In genomic region chr4:183600189-183600685, GRCh38 we compare ENCODE assay signal across 9 cellular contexts. TPM values are rescaled to one million over a fixed set of nuclear protein-coding genes. Genes with fewer than 3 reads are reported as not detected.
DNase-seq lines count a peak whose midpoint lies in the region; ATAC-seq and TF ChIP-seq lines count a peak whose summit lies in the region.
"Had no signal": no experiment of that assay in that cellular context is flagged by ENCODE, and none has a peak within 500 bp of the region (broad histone marks: within the 10 kb centered on the region; RNA-seq: fewer than 3 reads in every experiment).

No MANE protein-coding gene starts in this region.

- TF ChIP-seq RAD21 in IMR-90 (IDR thresholded peaks at IDR 0.05; ENCODE audit: low read length), result peak; percentile 29

- H2BK15ac ChIP-seq in IMR-90 (ENCODE audit: low read depth, low read length), result no peak overlapping the region
- no peak overlapping the region for H2BK15ac ChIP-seq in mesendoderm (replicated peaks; ENCODE audit: low read depth)

- no peak overlapping the region for H3K23ac ChIP-seq in IMR-90 (ENCODE audit: low read depth, low read length)
- H3K23ac ChIP-seq in mesendoderm (ENCODE audit: low read length), result no peak overlapping the region

- no peak overlapping the region for H3K27ac ChIP-seq in IMR-90 (ENCODE audit: insufficient read depth, low read length)
- no peak overlapping the region for H3K27ac ChIP-seq in mesendoderm (ENCODE audit: low read depth, low read length)

- H3K9me3 ChIP-seq in IMR-90 (ENCODE audit: control insufficient read depth, insufficient read depth, low read length), result no peaks in the 10 kb centered on the region

- H3K27me3 ChIP-seq in IMR-90 (ENCODE audit: control insufficient read depth, insufficient read depth, low read length), result no peaks in the 10 kb centered on the region; the same call in 1 of the 2 replicates
- H3K27me3 ChIP-seq in mesendoderm (ENCODE audit: insufficient read depth, low read length, poor library complexity), result no peaks in the 10 kb centered on the region

- H3K4me2 ChIP-seq in IMR-90 (ENCODE audit: low read depth, low read length) (no peak overlapping the region), mesendoderm (ENCODE audit: low read length) (no peak overlapping the region)

- no peaks in the 10 kb centered on the region for H4K20me1 ChIP-seq in IMR-90 (ENCODE audit: insufficient read depth, low read length)

- no peak overlapping the region for H3K4me3 ChIP-seq in IMR-90 (ENCODE audit: insufficient read depth, low read depth, low read length)
- H3K4me3 ChIP-seq in astrocyte of the spinal cord (ENCODE audit: low read depth, low read length), result no peak overlapping the region
- H3K4me3 ChIP-seq in mesendoderm (ENCODE audit: low read length), result no peak overlapping the region

- H2AK5ac ChIP-seq in IMR-90 (ENCODE audit: low read depth, low read length), result no peak overlapping the region
- H2AK5ac ChIP-seq in mesendoderm (ENCODE audit: low read length), result no peak overlapping the region

- WGBS in IMR-90 (ENCODE audit: extremely low coverage in 2 of 2, insufficient read length in 1 of 2), 2 experiments, result no CpG with 5 or more reads among the region's 3 CpGs
- no CpG with 5 or more reads among the region's 3 CpGs for WGBS in mesendoderm (ENCODE audit: extremely low coverage, insufficient coverage, low lambda C conversion rate)

- H4K5ac ChIP-seq in IMR-90 (ENCODE audit: low read depth, low read length) (no peak overlapping the region), mesendoderm (ENCODE audit: low read length) (no peak overlapping the region)

- H4K8ac ChIP-seq in IMR-90 (ENCODE audit: low read depth in 2 of 2, low read length in 2 of 2), result no peak overlapping the region
- H4K8ac ChIP-seq in mesendoderm (ENCODE audit: low read depth, low read length), result no peak overlapping the region

- no peak overlapping the region for H3K14ac ChIP-seq in IMR-90 (replicated peaks; ENCODE audit: low read depth, low read length)

- intact Hi-C loops in IMR-90 (cut with micrococcal nuclease), result no loop called here

- no peak overlapping the region for H2BK20ac ChIP-seq in IMR-90 (ENCODE audit: low read depth, low read length)

- H3K79me1 ChIP-seq in IMR-90 (ENCODE audit: low read depth in 1 of 2, low read length in 2 of 2) (no peaks in the 10 kb centered on the region), mesendoderm (ENCODE audit: low read length) (no peaks in the 10 kb centered on the region)

- no TSS peak for BruUV-seq in IMR-90 (replicated peaks; lab: Mats Ljungman, UMichigan)

- in situ Hi-C loops in IMR-90 (cut with MboI; ENCODE audit: low sequenced_read_pairs), result loop anchor here (10.0 kb wide), 1 partner anchor 125 kb away; no protein-coding TSS in a partner anchor
- in situ Hi-C loops in astrocyte of the spinal cord (cut with HindIII; ENCODE audit: low sequenced_read_pairs), result no loop called here

- dilution Hi-C loops in IMR-90 (cut with HindIII; ENCODE audit: low sequenced_read_pairs, unreplicated experiment), result no loop called here

- POLR2A ChIA-PET in IMR-90 (lab: Charles Lee; ENCODE audit: unreplicated experiment), result no interaction called here

- no peaks in the 10 kb centered on the region for H3K79me2 ChIP-seq in mesendoderm (ENCODE audit: control insufficient read depth, insufficient read depth, low read length)

- TF ChIP-seq POLR2A in IMR-90 (IDR thresholded peaks at IDR 0.05; ENCODE audit: low read depth, low read length), result no peak

- ATAC-seq in IMR-90 (ENCODE audit: low read depth) (no peak), HG03469 (IDR thresholded peaks at IDR 0.05; ENCODE audit: unreplicated experiment) (no peak)

- H3K4ac ChIP-seq in IMR-90 (ENCODE audit: low read depth, low read length), result no peak overlapping the region
- H3K4ac ChIP-seq in mesendoderm (ENCODE audit: low read depth, low read length), result no peak overlapping the region

- H2BK120ac ChIP-seq in IMR-90 (ENCODE audit: low read depth, low read length) (no peak overlapping the region), mesendoderm (ENCODE audit: low read depth, low read length) (no peak overlapping the region)

- H2AK9ac ChIP-seq in IMR-90 (replicated peaks; ENCODE audit: low read depth, low read length, poor library complexity), result no peak overlapping the region

- CTCF ChIA-PET in IMR-90 (lab: Yijun Ruan, JAX), result interaction anchor here (0.8 to 1.1 kb wide), 2 partner anchors 11 to 43 kb away, joined by 3 read pairs; no protein-coding TSS in a partner anchor

- H3K36me3 ChIP-seq in IMR-90 (ENCODE audit: control insufficient read depth, insufficient read depth, low read length) (no peaks in the 10 kb centered on the region), mesendoderm (ENCODE audit: control insufficient read depth, insufficient read depth, low read length) (no peaks in the 10 kb centered on the region)

- H3K9me1 ChIP-seq in IMR-90 (ENCODE audit: insufficient read depth, low read length), result no peaks in the 10 kb centered on the region

- H3K56ac ChIP-seq in IMR-90 (ENCODE audit: extremely low read depth, insufficient read depth, low read length) (no peak overlapping the region), mesendoderm (ENCODE audit: low read length) (no peak overlapping the region)

- H2BK5ac ChIP-seq in IMR-90 (ENCODE audit: low read depth, low read length, poor library complexity, severe bottlenecking), result no peak overlapping the region
- H2BK5ac ChIP-seq in mesendoderm (ENCODE audit: low read length), result no peak overlapping the region

- no peak overlapping the region for H2AFZ ChIP-seq in IMR-90 (replicated peaks; ENCODE audit: low read length, poor library complexity)

- DNase-seq in DMS53 (lab: John Stamatoyannopoulos, UW) (peak; percentile 27), DMS53 treated with DMSO at 0.1 percent for 48 hours (lab: John Stamatoyannopoulos, UW; ENCODE audit: unreplicated experiment) (no peak), IMR-90 (no peak), astrocyte of the spinal cord (ENCODE audit: low read depth, low spot score) (no peak), mesendoderm (peak; percentile 60), ureter (ENCODE audit: low spot score) (no peak)
- no peak for DNase-seq in activated effector memory CD4-positive, alpha-beta T cell treated with anti-CD3 and anti-CD28 coated beads, Interleukin-2, amount 50 U/mL, for 16 hours
- DNase-seq: activated CD4-positive, alpha-beta T cell treated with anti-CD3 and anti-CD28 coated beads for 48 hours had no signal

- peak; percentile 37 for TF ChIP-seq CTCF in IMR-90 (conservative IDR thresholded peaks at IDR 0.05; ENCODE audit: low read depth, low read length)
- TF ChIP-seq CTCF in astrocyte of the spinal cord (IDR thresholded peaks at IDR 0.05; ENCODE audit: low read depth, low read length), result peak; percentile 54

- H3K18ac ChIP-seq in IMR-90 (ENCODE audit: low read depth, low read length) (no peak overlapping the region), mesendoderm (ENCODE audit: low read length) (no peak overlapping the region)

- H4K91ac ChIP-seq in IMR-90 (ENCODE audit: insufficient read depth, low read depth, low read length), result no peak overlapping the region

- no peak overlapping the region for H3K9ac ChIP-seq in IMR-90 (ENCODE audit: low read depth, low read length)
- H3K9ac ChIP-seq in mesendoderm (ENCODE audit: low read length), result no peak overlapping the region

- peaks cover 2% of the 10 kb centered on the region; the same call in 1 of the 2 replicates for H3K4me1 ChIP-seq in IMR-90 (ENCODE audit: control insufficient read depth, insufficient read depth, low read length)
- H3K4me1 ChIP-seq in mesendoderm (ENCODE audit: control insufficient read depth, low read depth, low read length), result no peaks in the 10 kb centered on the region

TF ChIP-seq in IMR-90, 13 proteins besides CTCF, POLR2A, EP300 and RAD21:
- no peak for TF ChIP-seq MAFK (IDR thresholded peaks at IDR 0.05; ENCODE audit: low read depth, low read length)
- TF ChIP-seq SMC3 (IDR thresholded peaks at IDR 0.05; ENCODE audit: low read depth, low read length), result peak; percentile 45

RNA-seq across cellular contexts. Expression of gene RWDD4, which starts 58.7 kb away (rescaled TPM):
- total RNA-seq in IMR-90 (2012; rRNA removed) (8.8 and 22.2 TPM in 2 replicates), ureter (17.3 TPM)
- polyA plus RNA-seq in IMR-90 (2012; rRNA removed), result 7.3 and 8.5 TPM in 2 replicates
- polyA plus RNA-seq in IMR-90 (2012; cell fraction: cytosol; rRNA removed), result 3.1 and 4.3 TPM in 2 replicates
- polyA plus RNA-seq in IMR-90 (2012; cell fraction: nucleus; rRNA removed; ENCODE audit: low replicate concordance), result 1.0 and 2.6 TPM in 2 replicates
- polyA plus RNA-seq in mesendoderm (2013, experiment 1 of 2), result 28.2 TPM
- polyA plus RNA-seq in mesendoderm (2013, experiment 2 of 2), result 29.4 TPM

RNA-seq across cellular contexts. Expression of gene TRAPPC11, which starts 58.9 kb away (rescaled TPM):
- total RNA-seq in IMR-90 (2012; rRNA removed), result 38.9 and 56.8 TPM in 2 replicates
- polyA plus RNA-seq in IMR-90 (2012; rRNA removed), result 22.1 and 25.3 TPM in 2 replicates
- polyA plus RNA-seq in IMR-90 (2012; cell fraction: cytosol; rRNA removed), result 10.4 and 13.9 TPM in 2 replicates
- polyA plus RNA-seq in IMR-90 (2012; cell fraction: nucleus; rRNA removed; ENCODE audit: low replicate concordance), result 20.8 and 47.1 TPM in 2 replicates
- 15.3 TPM for polyA plus RNA-seq in mesendoderm (2013, experiment 1 of 2)
- polyA plus RNA-seq in mesendoderm (2013, experiment 2 of 2), result 14.9 TPM
- total RNA-seq in ureter, result 49.4 TPM

Comparison
In these comparisons a context has a peak if more than half of its experiments do, and no peak if none do; other contexts are left out.
1. DNase-seq: peak in DMS53 (single experiment) and mesendoderm (single experiment); none in DMS53 treated with DMSO at 0.1 percent for 48 hours (single experiment), IMR-90 (single experiment), astrocyte of the spinal cord (single experiment), activated effector memory CD4-positive, alpha-beta T cell treated with anti-CD3 and anti-CD28 coated beads, Interleukin-2, amount 50 U/mL, for 16 hours (single experiment) and ureter (single experiment).